20 cellular contexts compared by ENCODE assay signal in genomic region chr1:61278966-61279365, GRCh38.
"Had no signal": no experiment of that assay in that cellular context is flagged by ENCODE, and none has a peak within 500 bp of the region (broad histone marks: within the 10 kb centered on the region; RNA-seq: fewer than 3 reads in every experiment).

No MANE protein-coding gene starts in this region.

- H3K27ac Mint-ChIP-seq: activated CD8-positive, alpha-beta T cell treated with anti-CD3 and anti-CD28 coated beads for 36 hours; effector memory CD8-positive, alpha-beta T cell; memory B cell; naive thymus-derived CD4-positive, alpha-beta T cell; stimulated activated naive B cell treated with anti-CD40 and anti-IgM and Interleukin-4, amounts not matched to agents 10 μg/mL and 1 μg/mL and 100 μg/mL, for 72 hours; T-cell had no signal

- H3K4me3 ChIP-seq: breast epithelium, mucosa of descending colon, prostate gland, right lobe of liver, spleen, tibial nerve, uterus had no signal

- H3K4me1 ChIP-seq: breast epithelium, prostate gland, uterus had no signal

- H3K36me3 Mint-ChIP-seq: memory B cell; stimulated activated naive B cell treated with anti-CD40 and anti-IgM and Interleukin-4, amounts not matched to agents 10 μg/mL and 1 μg/mL and 100 μg/mL, for 72 hours had no signal

- ATAC-seq: activated CD8-positive, alpha-beta T cell treated with anti-CD3 and anti-CD28 coated beads for 36 hours; effector memory CD8-positive, alpha-beta T cell; mucosa of descending colon; naive thymus-derived CD4-positive, alpha-beta T cell; SK-N-SH treated with all-trans-retinoic acid at 6 μM for 48 hours; T-cell had no signal

- H3K27me3 ChIP-seq: breast epithelium, right lobe of liver, spleen, tibial nerve, uterus had no signal

- H3K36me3 ChIP-seq: breast epithelium, prostate gland, spleen, tibial nerve, uterus had no signal

- H3K27ac ChIP-seq: epithelial cell of prostate, prostate gland, right lobe of liver, spleen had no signal

- H3K9me3 ChIP-seq: breast epithelium, mucosa of descending colon, prostate gland, right lobe of liver, spleen, tibial nerve, uterus had no signal

- DNase-seq: activated CD4-positive, alpha-beta T cell treated with anti-CD3 and anti-CD28 coated beads for 48 hours; activated CD4-positive, CD25-positive, alpha-beta regulatory T cell; activated CD8-positive, alpha-beta T cell treated with anti-CD3 and anti-CD28 coated beads for 36 hours; activated effector memory CD4-positive, alpha-beta T cell treated with anti-CD3 and anti-CD28 coated beads, Interleukin-2, amount 50 U/mL, for 16 hours; activated naive CD4-positive, alpha-beta T cell treated with anti-CD3 and anti-CD28 coated beads, Interleukin-2, amount 50 U/mL, for 16 hours; activated T-cell treated with anti-CD3 and anti-CD28 coated beads, Interleukin-2, amount 50 U/mL, for 1 hour; effector memory CD8-positive, alpha-beta T cell; mucosa of descending colon; naive thymus-derived CD4-positive, alpha-beta T cell; right lobe of liver; spleen; stimulated activated naive B cell treated with anti-CD40 and anti-IgM and Interleukin-4, amounts not matched to agents 10 μg/mL and 1 μg/mL and 100 μg/mL, for 72 hours; T-cell; uterus had no signal

- H3K27me3 Mint-ChIP-seq: activated CD8-positive, alpha-beta T cell treated with anti-CD3 and anti-CD28 coated beads for 36 hours; effector memory CD8-positive, alpha-beta T cell; memory B cell; stimulated activated naive B cell treated with anti-CD40 and anti-IgM and Interleukin-4, amounts not matched to agents 10 μg/mL and 1 μg/mL and 100 μg/mL, for 72 hours; T-cell had no signal

- H3K4me1 Mint-ChIP-seq: memory B cell; naive thymus-derived CD4-positive, alpha-beta T cell had no signal

- H3K9me3 Mint-ChIP-seq: activated CD8-positive, alpha-beta T cell treated with anti-CD3 and anti-CD28 coated beads for 36 hours; effector memory CD8-positive, alpha-beta T cell; memory B cell; naive thymus-derived CD4-positive, alpha-beta T cell; stimulated activated naive B cell treated with anti-CD40 and anti-IgM and Interleukin-4, amounts not matched to agents 10 μg/mL and 1 μg/mL and 100 μg/mL, for 72 hours; T-cell had no signal

- H3K4me3 Mint-ChIP-seq: activated CD8-positive, alpha-beta T cell treated with anti-CD3 and anti-CD28 coated beads for 36 hours; effector memory CD8-positive, alpha-beta T cell; memory B cell; naive thymus-derived CD4-positive, alpha-beta T cell; T-cell had no signal
